Comparison of ENCODE assay signal across 1 cellular context in genomic region chr22:45006873-45007246, GRCh38.
TF ChIP-seq lines count a peak whose summit lies in the region.

No MANE protein-coding gene starts in this region.

TF ChIP-seq in GM12878, 131 proteins besides CTCF, POLR2A, EP300 and RAD21 (continued from another document):
- TF ChIP-seq, protein P1, sequence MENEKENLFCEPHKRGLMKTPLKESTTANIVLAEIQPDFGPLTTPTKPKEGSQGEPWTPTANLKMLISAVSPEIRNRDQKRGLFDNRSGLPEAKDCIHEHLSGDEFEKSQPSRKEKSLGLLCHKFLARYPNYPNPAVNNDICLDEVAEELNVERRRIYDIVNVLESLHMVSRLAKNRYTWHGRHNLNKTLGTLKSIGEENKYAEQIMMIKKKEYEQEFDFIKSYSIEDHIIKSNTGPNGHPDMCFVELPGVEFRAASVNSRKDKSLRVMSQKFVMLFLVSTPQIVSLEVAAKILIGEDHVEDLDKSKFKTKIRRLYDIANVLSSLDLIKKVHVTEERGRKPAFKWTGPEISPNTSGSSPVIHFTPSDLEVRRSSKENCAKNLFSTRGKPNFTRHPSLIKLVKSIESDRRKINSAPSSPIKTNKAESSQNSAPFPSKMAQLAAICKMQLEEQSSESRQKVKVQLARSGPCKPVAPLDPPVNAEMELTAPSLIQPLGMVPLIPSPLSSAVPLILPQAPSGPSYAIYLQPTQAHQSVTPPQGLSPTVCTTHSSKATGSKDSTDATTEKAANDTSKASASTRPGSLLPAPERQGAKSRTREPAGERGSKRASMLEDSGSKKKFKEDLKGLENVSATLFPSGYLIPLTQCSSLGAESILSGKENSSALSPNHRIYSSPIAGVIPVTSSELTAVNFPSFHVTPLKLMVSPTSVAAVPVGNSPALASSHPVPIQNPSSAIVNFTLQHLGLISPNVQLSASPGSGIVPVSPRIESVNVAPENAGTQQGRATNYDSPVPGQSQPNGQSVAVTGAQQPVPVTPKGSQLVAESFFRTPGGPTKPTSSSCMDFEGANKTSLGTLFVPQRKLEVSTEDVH (IDR thresholded peaks at IDR 0.05; ENCODE audit: low read depth, partially characterized antibody): no peak
- TF ChIP-seq, protein P2, sequence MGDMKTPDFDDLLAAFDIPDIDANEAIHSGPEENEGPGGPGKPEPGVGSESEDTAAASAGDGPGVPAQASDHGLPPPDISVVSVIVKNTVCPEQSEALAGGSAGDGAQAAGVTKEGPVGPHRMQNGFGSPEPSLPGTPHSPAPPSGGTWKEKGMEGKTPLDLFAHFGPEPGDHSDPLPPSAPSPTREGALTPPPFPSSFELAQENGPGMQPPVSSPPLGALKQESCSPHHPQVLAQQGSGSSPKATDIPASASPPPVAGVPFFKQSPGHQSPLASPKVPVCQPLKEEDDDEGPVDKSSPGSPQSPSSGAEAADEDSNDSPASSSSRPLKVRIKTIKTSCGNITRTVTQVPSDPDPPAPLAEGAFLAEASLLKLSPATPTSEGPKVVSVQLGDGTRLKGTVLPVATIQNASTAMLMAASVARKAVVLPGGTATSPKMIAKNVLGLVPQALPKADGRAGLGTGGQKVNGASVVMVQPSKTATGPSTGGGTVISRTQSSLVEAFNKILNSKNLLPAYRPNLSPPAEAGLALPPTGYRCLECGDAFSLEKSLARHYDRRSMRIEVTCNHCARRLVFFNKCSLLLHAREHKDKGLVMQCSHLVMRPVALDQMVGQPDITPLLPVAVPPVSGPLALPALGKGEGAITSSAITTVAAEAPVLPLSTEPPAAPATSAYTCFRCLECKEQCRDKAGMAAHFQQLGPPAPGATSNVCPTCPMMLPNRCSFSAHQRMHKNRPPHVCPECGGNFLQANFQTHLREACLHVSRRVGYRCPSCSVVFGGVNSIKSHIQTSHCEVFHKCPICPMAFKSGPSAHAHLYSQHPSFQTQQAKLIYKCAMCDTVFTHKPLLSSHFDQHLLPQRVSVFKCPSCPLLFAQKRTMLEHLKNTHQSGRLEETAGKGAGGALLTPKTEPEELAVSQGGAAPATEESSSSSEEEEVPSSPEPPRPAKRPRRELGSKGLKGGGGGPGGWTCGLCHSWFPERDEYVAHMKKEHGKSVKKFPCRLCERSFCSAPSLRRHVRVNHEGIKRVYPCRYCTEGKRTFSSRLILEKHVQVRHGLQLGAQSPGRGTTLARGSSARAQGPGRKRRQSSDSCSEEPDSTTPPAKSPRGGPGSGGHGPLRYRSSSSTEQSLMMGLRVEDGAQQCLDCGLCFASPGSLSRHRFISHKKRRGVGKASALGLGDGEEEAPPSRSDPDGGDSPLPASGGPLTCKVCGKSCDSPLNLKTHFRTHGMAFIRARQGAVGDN (IDR thresholded peaks at IDR 0.05): no peak
- peak; percentile 77 for TF ChIP-seq SUZ12 (IDR thresholded peaks at IDR 0.05; ENCODE audit: unreplicated experiment)
